Comparison of ENCODE assay signal across 33 cellular contexts in the genomic region with DNA sequence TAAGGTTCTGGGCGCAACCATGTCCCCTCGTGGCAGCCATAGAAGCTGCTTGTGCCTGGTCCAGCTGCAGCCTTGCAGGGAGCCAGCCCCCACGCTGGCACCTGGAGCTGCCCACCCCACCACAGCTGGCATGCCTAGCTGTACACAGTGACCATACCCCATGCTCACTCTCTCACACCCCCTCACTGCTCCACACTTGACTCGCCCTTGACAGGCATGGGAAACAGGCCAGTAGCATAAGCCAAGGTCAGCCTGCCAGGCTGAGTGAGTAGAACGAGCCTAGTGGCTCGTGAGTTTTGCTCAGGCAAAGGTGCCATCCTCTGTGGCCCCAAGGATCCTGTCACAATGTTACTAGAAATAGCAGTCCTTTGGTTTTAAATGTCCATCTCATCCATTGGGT. TPM values are rescaled to one million over a fixed set of nuclear protein-coding genes. Genes with fewer than 3 reads are reported as not detected.
"Had no signal": no experiment of that assay in that cellular context is flagged by ENCODE, and none has a peak within 500 bp of the region (broad histone marks: within the 10 kb centered on the region; RNA-seq: fewer than 3 reads in every experiment).

No MANE protein-coding gene starts in this region.

- H3K4me3 ChIP-seq: adrenal gland, ascending aorta, breast epithelium, cardiac muscle cell, colonic mucosa had no signal

- H3K36me3 ChIP-seq: adrenal gland, ascending aorta, breast epithelium, cardiac muscle cell, colonic mucosa, WERI-Rb-1 had no signal

- H3K27me3 ChIP-seq: adrenal gland, ascending aorta, breast epithelium, cardiac muscle cell, colonic mucosa had no signal

- H3K27ac ChIP-seq: adrenal gland, ascending aorta, breast epithelium, cardiac muscle cell, colonic mucosa, WERI-Rb-1 had no signal

- H3K4me1 ChIP-seq: adrenal gland, ascending aorta, breast epithelium, colonic mucosa had no signal

- DNase-seq: activated B cell treated with CpG ODN at 0.5 μM for 24 hours; activated CD4-positive, alpha-beta memory T cell treated with anti-CD3 and anti-CD28 coated beads for 36 hours; activated CD4-positive, alpha-beta T cell treated with anti-CD3 and anti-CD28 coated beads for 48 hours; activated CD8-positive, alpha-beta memory T cell treated with anti-CD3 and anti-CD28 coated beads, Interleukin-2, amount 10 ng/mL, durations not matched to agents 7 days and 5 days; activated CD8-positive, alpha-beta memory T cell treated with anti-CD3 and anti-CD28 coated beads, Interleukin-2, amount 50 U/mL, for 4 hours; activated CD8-positive, alpha-beta T cell treated with anti-CD3 and anti-CD28 coated beads, Interleukin-2, amount 10 ng/mL, durations not matched to agents 7 days and 5 days; activated effector memory CD4-positive, alpha-beta T cell treated with anti-CD3 and anti-CD28 coated beads, Interleukin-2, amount 50 U/mL, for 16 hours; activated naive CD4-positive, alpha-beta T cell treated with anti-CD3 and anti-CD28 coated beads for 36 hours; activated naive CD8-positive, alpha-beta T cell treated with anti-CD3 and anti-CD28 coated beads for 36 hours; activated naive CD8-positive, alpha-beta T cell treated with anti-CD3 and anti-CD28 coated beads, Interleukin-2, amount 50 U/mL, for 24 hours; activated T-cell treated with anti-CD3 and anti-CD28 coated beads, Interleukin-2, amount 50 U/mL, for 1 hour; activated T-cell treated with anti-CD3 and anti-CD28 coated beads, Interleukin-2, amount 50 U/mL, for 48 hours; adrenal gland; amygdala; central memory CD4-positive, alpha-beta T cell; cerebellar nuclear complex; colonic mucosa; effector CD8-positive, alpha-beta T cell; foreskin fibroblast; glutamatergic neuron; T-helper 1 cell; T-helper 17 cell; T1000; WERI-Rb-1 had no signal

- H3K9me3 ChIP-seq: adrenal gland, ascending aorta, colonic mucosa had no signal

- ATAC-seq: activated CD4-positive, CD25-positive, alpha-beta regulatory T cell treated with anti-CD3 and anti-CD28 coated beads, Interleukin-2, amount 50 U/mL, for 24 hours; activated CD8-positive, alpha-beta memory T cell treated with anti-CD3 and anti-CD28 coated beads, Interleukin-2, amount 10 ng/mL, durations not matched to agents 7 days and 5 days; activated CD8-positive, alpha-beta T cell treated with anti-CD3 and anti-CD28 coated beads, Interleukin-2, amount 10 ng/mL, durations not matched to agents 7 days and 5 days; activated naive CD8-positive, alpha-beta T cell treated with anti-CD3 and anti-CD28 coated beads, Interleukin-2, amount 50 U/mL, for 24 hours; esophagus mucosa; T-helper 17 cell had no signal

RNA-seq across cellular contexts. Expression of gene CADM2, which starts 52.7 kb away (rescaled TPM):
- total RNA-seq: activated B cell treated with CpG ODN at 0.5 μM for 24 hours; activated CD4-positive, alpha-beta memory T cell treated with anti-CD3 and anti-CD28 coated beads for 36 hours; activated naive CD4-positive, alpha-beta T cell treated with anti-CD3 and anti-CD28 coated beads for 36 hours; activated T-helper 1 cell treated with anti-CD3 and anti-CD28 coated beads, Interleukin-12 subunit alpha, Interleukin-12 subunit beta, Interleukin-2, Interleukin-4 antibody, amounts not matched to agents 30 ng/mL and 10 ng/mL and 1 ng/mL, durations not matched to agents 14 hours and 24 hours and 36 hours; activated T-helper 2 cell treated with anti-CD3 and anti-CD28 coated beads, Interferon-gamma antibody, Interleukin-2, Interleukin-4, amounts not matched to agents 10 μg/mL and 5 μg/mL and 100 μg/mL, durations not matched to agents 14 hours and 24 hours and 36 hours; dermis microvascular lymphatic vessel endothelial cell; epithelial cell of proximal tubule; esophagus mucosa had no signal
